ENCODE assay signal across 7 cellular contexts in genomic region chr19:48899386-48899749, GRCh38. TPM values are rescaled to one million over a fixed set of nuclear protein-coding genes. Genes with fewer than 3 reads are reported as not detected.
DNase-seq lines count a peak whose midpoint lies in the region; ATAC-seq and TF ChIP-seq lines count a peak whose summit lies in the region.
"Not testable (repeated sequence)": the region's sequence is repeated elsewhere in the genome, so short reads cannot be mapped to it uniquely, and the experiment has no call there.
"Had no signal": no experiment of that assay in that cellular context is flagged by ENCODE, and none has a peak within 500 bp of the region (broad histone marks: within the 10 kb centered on the region; RNA-seq: fewer than 3 reads in every experiment).

No MANE protein-coding gene starts in this region.

- WGBS in GM23248 (ENCODE audit: low coverage in 1 of 2, low lambda C conversion rate in 2 of 2, missing lambda C conversion rate in 2 of 2), 2 experiments: 82 to 83% methylated on average over 11 of the region's 11 CpGs
- 83 to 85% methylated on average over 9 to 11 of the region's 11 CpGs for WGBS in body of pancreas, 2 donors
- WGBS in heart left ventricle, 4 donors: 72 to 85% (median 84%) methylated on average over 11 of the region's 11 CpGs
- WGBS in tibial nerve, 2 donors: 80 to 88% methylated on average over 11 of the region's 11 CpGs

- H3K4me2 ChIP-seq in GM23248 (ENCODE audit: unreplicated experiment) (peak overlapping the region; percentile 63), neural progenitor cell (peak overlapping the region; percentile 63)

- peak overlapping the region; percentile 92 for H3K4me3 ChIP-seq in GM23248
- H3K4me3 ChIP-seq in body of pancreas: peak overlapping the region in 1 of 2 donors; percentile 31
- peak overlapping the region in 10 of 12 donors; percentile 72 to 98 (median 92) for H3K4me3 ChIP-seq in heart left ventricle
- H3K4me3 ChIP-seq in neural progenitor cell: peak overlapping the region; percentile 84
- H3K4me3 ChIP-seq in tibial nerve: peak overlapping the region; percentile 66 to 84 (median 77)

- not testable (repeated sequence) for TF ChIP-seq POLR2A in body of pancreas (IDR thresholded peaks at IDR 0.05); heart left ventricle (IDR thresholded peaks at IDR 0.05); tibial nerve (IDR thresholded peaks at IDR 0.05)

- H3K4me3 Mint-ChIP-seq in T-helper 17 cell (peak overlapping the region; percentile 99), neural progenitor cell (peak overlapping the region; percentile 96)

- H3K36me3 Mint-ChIP-seq in T-helper 17 cell (ENCODE audit: low read depth); neural progenitor cell: not testable (repeated sequence)

- not testable (repeated sequence) for TF ChIP-seq EP300 in tibial nerve (IDR thresholded peaks at IDR 0.05)

- H3K9ac ChIP-seq in GM23248: peak overlapping the region; percentile 92
- H3K9ac ChIP-seq in neural progenitor cell: not testable (repeated sequence)

- peak overlapping the region; percentile 50 for H3K27ac ChIP-seq in GM23248
- H3K27ac ChIP-seq in body of pancreas: peak overlapping the region in 3 of 4 donors; percentile 53 to 83 (median 74)
- H3K27ac ChIP-seq in heart left ventricle: peak overlapping the region; percentile 77 to 98 (median 94)
- peak overlapping the region; percentile 77 for H3K27ac ChIP-seq in neural progenitor cell
- H3K27ac ChIP-seq in tibial nerve: peak overlapping the region; percentile 90 to 97 (median 95)

- DNase-seq in GM23248; T-helper 17 cell; body of pancreas; heart left ventricle; neural progenitor cell (ENCODE audit: low spot score); tibial nerve (ENCODE audit: low spot score in 2 of 2): not testable (repeated sequence)

- H3K9me2 ChIP-seq in GM23248 (ENCODE audit: insufficient read depth): not testable (repeated sequence)

- intact Hi-C loops in body of pancreas (cut with DNase I); heart left ventricle (cut with DNase I): not testable (repeated sequence)

- not testable (repeated sequence) for H3K4me1 ChIP-seq in GM23248 (ENCODE audit: insufficient read depth); neural progenitor cell
- H3K4me1 ChIP-seq in body of pancreas (peaks cover 22% of the 10 kb centered on the region), heart left ventricle (peaks cover 2 to 53% (median 34%) of the 10 kb centered on the region in 12 donors), tibial nerve (peaks cover 0 to 53% (median 15%) of the 10 kb centered on the region in 4 donors)

- H3K9me3 Mint-ChIP-seq in neural progenitor cell: not testable (repeated sequence)

- H3K36me3 ChIP-seq in GM23248 (ENCODE audit: low read depth); body of pancreas (replicated peaks in 1 of 2; ENCODE audit: insufficient read depth in 1 of 2, low read depth in 2 of 2); neural progenitor cell; tibial nerve: not testable (repeated sequence)
- H3K36me3 ChIP-seq in heart left ventricle: peaks cover 0 to 21% (median 6%) of the 10 kb centered on the region in 9 donors

- not testable (repeated sequence) for H3K9me3 ChIP-seq in GM23248 (ENCODE audit: low read depth); T-helper 17 cell (ENCODE audit: control insufficient read depth, low read length, poor library complexity, severe bottlenecking); body of pancreas; heart left ventricle; neural progenitor cell (ENCODE audit: low read depth); tibial nerve

- H4K20me1 ChIP-seq in GM23248 (ENCODE audit: insufficient read depth); neural progenitor cell (ENCODE audit: low read depth): not testable (repeated sequence)

- ATAC-seq in T-helper 17 cell, body of pancreas, heart left ventricle: not testable (repeated sequence)

- H3K27me3 Mint-ChIP-seq in T-helper 17 cell; neural progenitor cell (ENCODE audit: insufficient read depth, low read depth): not testable (repeated sequence)

- H2AFZ ChIP-seq in GM23248: peak overlapping the region; percentile 81
- H2AFZ ChIP-seq in neural progenitor cell (replicated peaks): not testable (repeated sequence)

- in situ Hi-C loops in GM23248 (cut with MboI): not testable (repeated sequence)

- H3K27me3 ChIP-seq in GM23248 (replicated peaks; ENCODE audit: insufficient read depth); body of pancreas; neural progenitor cell; tibial nerve: not testable (repeated sequence)
- H3K27me3 ChIP-seq in heart left ventricle: peaks cover 0 to 18% (median 0%) of the 10 kb centered on the region in 9 donors

- H3K27ac Mint-ChIP-seq in T-helper 17 cell (peak overlapping the region; percentile 97), neural progenitor cell (peak overlapping the region; percentile 57)

- H3K4me1 Mint-ChIP-seq in T-helper 17 cell (peaks cover 29% of the 10 kb centered on the region), neural progenitor cell (peaks cover 19% of the 10 kb centered on the region)

- not testable (repeated sequence) for H3F3A ChIP-seq in GM23248 (ENCODE audit: insufficient read depth)
- H3F3A ChIP-seq in neural progenitor cell (ENCODE audit: low read depth): peaks cover 17% of the 10 kb centered on the region

- H3K79me2 ChIP-seq in GM23248 (ENCODE audit: insufficient read depth) (peaks cover 31% of the 10 kb centered on the region), neural progenitor cell (ENCODE audit: low read depth) (peaks cover 23% of the 10 kb centered on the region)

- TF ChIP-seq CTCF in body of pancreas (IDR thresholded peaks at IDR 0.05); heart left ventricle (IDR thresholded peaks at IDR 0.05); neural progenitor cell (IDR thresholded peaks at IDR 0.05); tibial nerve (IDR thresholded peaks at IDR 0.05): not testable (repeated sequence)

RNA-seq across cellular contexts. Expression of gene NUCB1, which starts 0.7 kb away (rescaled TPM):
- total RNA-seq in GM23248 (2014; rRNA removed; shearing (Covaris generic)): 362 and 401 TPM in 2 replicates
- 412 and 438 TPM in 2 replicates for polyA plus RNA-seq in GM23248 (2016; fragmentation: Nextera tagmentation; extraction: Ambion mirVana)
- total RNA-seq in T-helper 17 cell: 100 to 1,000 TPM; 118 to 135 TPM
- total RNA-seq in body of pancreas: 100 to 1,000 TPM; 129 to 170 TPM
- 100 to 1,000 TPM; 200 to 428 (median 286) TPM for total RNA-seq in heart left ventricle
- polyA plus RNA-seq in heart left ventricle: 100 to 1,000 TPM; 179 to 384 TPM
- total RNA-seq in neural progenitor cell (ENCODE audit: low replicate concordance): 73.5 and 158 TPM in 2 replicates
- total RNA-seq in tibial nerve: 100 to 1,000 TPM; 220 to 352 (median 287) TPM

RNA-seq across cellular contexts. Expression of gene TULP2, which starts 0.8 kb away (rescaled TPM):
- total RNA-seq in GM23248 (2014; rRNA removed; shearing (Covaris generic)): not detected in 2 replicates
- polyA plus RNA-seq in GM23248 (2016; fragmentation: Nextera tagmentation; extraction: Ambion mirVana) (not detected in 2 replicates), heart left ventricle (under 1 TPM in 1 of 2 donors, not detected in 1; 0.26 TPM)
- total RNA-seq in T-helper 17 cell (not detected), body of pancreas (not detected), heart left ventricle (1 to 10 TPM in 1 of 9 donors, under 1 TPM in 5, not detected in 3; 0.21 to 1.1 (median 0.32) TPM), neural progenitor cell (ENCODE audit: low replicate concordance) (0.26 and 0.40 TPM in 2 replicates), tibial nerve (1 to 10 TPM in 1 of 4 donors, under 1 TPM in 2, not detected in 1; 0.22 to 2.5 (median 0.60) TPM)

RNA-seq across cellular contexts. Expression of gene PPP1R15A, which starts 27.1 kb away (rescaled TPM):
- total RNA-seq in GM23248 (2014; rRNA removed; shearing (Covaris generic)): 63.8 and 71.3 TPM in 2 replicates
- polyA plus RNA-seq in GM23248 (2016; fragmentation: Nextera tagmentation; extraction: Ambion mirVana) (78.9 and 83.0 TPM in 2 replicates), heart left ventricle (100 to 1,000 TPM in 1 of 2 donors, 10 to 100 TPM in 1; 86.6 to 181 TPM)
- total RNA-seq in T-helper 17 cell (1,000 to 10,000 TPM in 1 of 2 donors, 100 to 1,000 TPM in 1; 954 to 1,165 TPM), body of pancreas (10 to 100 TPM; 17.9 to 49.4 TPM), heart left ventricle (10 to 100 TPM; 51.7 to 88.2 (median 62.6) TPM), neural progenitor cell (ENCODE audit: low replicate concordance) (10.6 and 19.1 TPM in 2 replicates), tibial nerve (100 to 1,000 TPM in 2 of 4 donors, 10 to 100 TPM in 2; 81.0 to 171 (median 101) TPM)

RNA-seq across cellular contexts. Expression of gene PLEKHA4, which starts 31.0 kb away (rescaled TPM):
- total RNA-seq in GM23248 (2014; rRNA removed; shearing (Covaris generic)): 12.3 and 14.2 TPM in 2 replicates
- 16.6 and 19.4 TPM in 2 replicates for polyA plus RNA-seq in GM23248 (2016; fragmentation: Nextera tagmentation; extraction: Ambion mirVana)
- 1 to 10 TPM in 1 of 2 donors, under 1 TPM in 1; 0.42 to 3.0 TPM for total RNA-seq in T-helper 17 cell
- 10 to 100 TPM in 1 of 2 donors, 1 to 10 TPM in 1; 6.5 to 21.1 TPM for total RNA-seq in body of pancreas
- total RNA-seq in heart left ventricle: 10 to 100 TPM in 8 of 9 donors, 1 to 10 TPM in 1; 7.5 to 66.9 (median 24.8) TPM
- 10 to 100 TPM; 28.6 to 32.0 TPM for polyA plus RNA-seq in heart left ventricle
- total RNA-seq in neural progenitor cell (ENCODE audit: low replicate concordance): 6.2 and 6.3 TPM in 2 replicates
- 100 to 1,000 TPM; 211 to 444 (median 282) TPM for total RNA-seq in tibial nerve

RNA-seq across cellular contexts. Expression of gene DHDH, which starts 34.1 kb away (rescaled TPM):
- not detected in 2 replicates for total RNA-seq in GM23248 (2014; rRNA removed; shearing (Covaris generic))
- polyA plus RNA-seq in GM23248 (2016; fragmentation: Nextera tagmentation; extraction: Ambion mirVana) (not detected in 2 replicates), heart left ventricle (under 1 TPM in 1 of 2 donors, not detected in 1; 0.15 TPM)
- total RNA-seq in T-helper 17 cell (under 1 TPM; 0.50 to 0.86 TPM), body of pancreas (not detected), heart left ventricle (under 1 TPM in 1 of 9 donors, not detected in 8; 0.49 TPM), neural progenitor cell (ENCODE audit: low replicate concordance) (1.6 TPM in 1 of 2 replicates, not detected in the other), tibial nerve (1 to 10 TPM in 1 of 4 donors, not detected in 3; 1.2 TPM)
- total RNA-seq: OCI-LY7 had no signal

Comparison
In these comparisons a context has a peak if more than half of its experiments do, and no peak if none do; other contexts are left out.
1. RNA of gene PPP1R15A, which starts 27.1 kb away (total RNA-seq): 954 to 1,165 TPM in T-helper 17 cell; 81.0 to 171 TPM in tibial nerve, 63.8 to 71.3 TPM in GM23248, 51.7 to 88.2 TPM in heart left ventricle, 17.9 to 49.4 TPM in body of pancreas and 10.6 to 19.1 TPM in neural progenitor cell; every median in the first group is over 4 times any median in the second.
2. Peak in every context shown above with its lines, with median percentiles within 50 percentile points of each other: H3K27ac ChIP-seq.